15 cellular contexts compared by ENCODE assay signal in the genomic region with DNA sequence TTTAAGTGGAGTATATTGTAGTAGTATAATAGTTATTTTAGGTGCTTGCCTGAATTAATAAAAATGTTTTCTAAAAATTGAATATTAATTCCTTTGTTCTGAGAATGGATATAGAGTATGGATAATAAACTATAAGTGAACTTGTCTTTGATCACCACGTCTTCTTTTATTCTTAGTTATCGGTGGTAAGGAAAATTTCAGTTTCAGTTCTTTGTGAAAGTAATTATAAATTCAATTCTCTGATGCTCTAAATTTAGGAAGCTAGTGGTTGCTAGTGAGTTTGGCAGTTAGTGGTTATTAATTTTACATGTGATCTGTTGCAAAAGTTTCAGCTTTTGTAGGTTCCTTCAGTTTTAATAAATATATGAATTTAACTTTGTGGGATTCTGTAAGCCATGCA. TPM values are rescaled to one million over a fixed set of nuclear protein-coding genes. Genes with fewer than 3 reads are reported as not detected.
DNase-seq lines count a peak whose midpoint lies in the region; ATAC-seq and TF ChIP-seq lines count a peak whose summit lies in the region.
"Had no signal": no experiment of that assay in that cellular context is flagged by ENCODE, and none has a peak within 500 bp of the region (broad histone marks: within the 10 kb centered on the region; RNA-seq: fewer than 3 reads in every experiment).

No MANE protein-coding gene starts in this region.

- no peak for TF ChIP-seq CTCF in GM12865 (IDR thresholded peaks at IDR 0.05; ENCODE audit: insufficient read depth, low read depth, low read length, missing control alignments)
- TF ChIP-seq CTCF in OCI-LY7 (conservative IDR thresholded peaks at IDR 0.05; ENCODE audit: low read length): no peak

- no TSS peak for BruUV-seq in OCI-LY7 (replicated peaks; lab: Mats Ljungman, UMichigan)

- H3K4me3 Mint-ChIP-seq in activated T-helper 2 cell treated with anti-CD3 and anti-CD28 coated beads, Interferon-gamma antibody, Interleukin-2, Interleukin-4, amounts not matched to agents 10 μg/mL and 5 μg/mL and 100 μg/mL, durations not matched to agents 14 hours and 24 hours and 36 hours (ENCODE audit: low read depth): no peak overlapping the region
- no peak overlapping the region for H3K4me3 Mint-ChIP-seq in activated CD4-positive, alpha-beta memory T cell treated with anti-CD3 and anti-CD28 coated beads for 36 hours
- H3K4me3 Mint-ChIP-seq: CD8-positive, alpha-beta T cell had no signal

- no peaks in the 10 kb centered on the region for H3K27me3 Mint-ChIP-seq in activated T-helper 2 cell treated with anti-CD3 and anti-CD28 coated beads, Interferon-gamma antibody, Interleukin-2, Interleukin-4, amounts not matched to agents 10 μg/mL and 5 μg/mL and 100 μg/mL, durations not matched to agents 14 hours and 24 hours and 36 hours (ENCODE audit: low read depth)
- H3K27me3 Mint-ChIP-seq in activated CD4-positive, alpha-beta memory T cell treated with anti-CD3 and anti-CD28 coated beads for 36 hours: no peaks in the 10 kb centered on the region

- H3K9me2 ChIP-seq in OCI-LY7 (ENCODE audit: insufficient read depth, low read length): no peaks in the 10 kb centered on the region

- H3K9me3 ChIP-seq in OCI-LY7 (ENCODE audit: low read length): peaks cover 4% of the 10 kb centered on the region; the same call in 1 of the 2 replicates

- peaks cover 55% of the 10 kb centered on the region for H3K4me1 ChIP-seq in OCI-LY7 (ENCODE audit: insufficient read depth, low read length, poor library complexity, severe bottlenecking)

- peak; percentile 12 for DNase-seq in GM12865 (ENCODE audit: low read depth)
- DNase-seq in OCI-LY7 (ENCODE audit: low spot score): peak; percentile 42
- DNase-seq in NCI-H1092 (lab: John Stamatoyannopoulos, UW): no peak
- no peak for DNase-seq in activated T-helper 2 cell treated with anti-CD3 and anti-CD28 coated beads, Interferon-gamma antibody, Interleukin-2, Interleukin-4, amounts not matched to agents 10 μg/mL and 5 μg/mL and 100 μg/mL, durations not matched to agents 14 hours and 24 hours and 36 hours (ENCODE audit: low spot score)
- DNase-seq in activated CD4-positive, alpha-beta memory T cell treated with anti-CD3 and anti-CD28 coated beads for 36 hours: no peak
- DNase-seq: anterior cingulate cortex; CD8-positive, alpha-beta T cell; KBM-7; NCI-H2171 treated with DMSO at 0.1 percent for 48 hours; stimulated activated CD4-positive, alpha-beta T cell treated with anti-CD3 and anti-CD28 coated beads, Interleukin-2, amount 100 ng/mL, for 24 hours; stimulated activated naive CD4-positive, alpha-beta T cell treated with Interleukin-2 at 50 U/mL for 16 hours; T-helper 9 cell had no signal

- peak overlapping the region; percentile 77 for H3K4me2 ChIP-seq in OCI-LY7 (ENCODE audit: low read length)

- H3K9me3 Mint-ChIP-seq in activated T-helper 2 cell treated with anti-CD3 and anti-CD28 coated beads, Interferon-gamma antibody, Interleukin-2, Interleukin-4, amounts not matched to agents 10 μg/mL and 5 μg/mL and 100 μg/mL, durations not matched to agents 14 hours and 24 hours and 36 hours: no peaks in the 10 kb centered on the region
- no peaks in the 10 kb centered on the region for H3K9me3 Mint-ChIP-seq in activated CD4-positive, alpha-beta memory T cell treated with anti-CD3 and anti-CD28 coated beads for 36 hours
- H3K9me3 Mint-ChIP-seq: CD8-positive, alpha-beta T cell had no signal

- H3K27ac ChIP-seq in OCI-LY7 (ENCODE audit: low read depth, low read length, poor library complexity, severe bottlenecking): peak overlapping the region; percentile 84

- H4K20me1 ChIP-seq in OCI-LY7 (ENCODE audit: insufficient read depth, low read length): no peaks in the 10 kb centered on the region

- H3K4me3 ChIP-seq in GM12865 (ENCODE audit: low read depth, low read length): no peak overlapping the region
- H3K4me3 ChIP-seq in OCI-LY7 (ENCODE audit: low read depth, low read length, poor library complexity, severe bottlenecking): peak overlapping the region; percentile 47

- POLR2A ChIA-PET in OCI-LY7 (lab: Charles Lee): interaction anchor here (0.6 to 4.1 kb wide), 15 partner anchors 10 to 187 kb away, joined by 3 to 33 read pairs (median 5); partner anchors contain the start of gene MRPL1
- POLR2A ChIA-PET in activated CD4-positive, alpha-beta memory T cell treated with anti-CD3 and anti-CD28 coated beads for 36 hours (lab: Charles Lee): interaction anchor here (0.9 kb wide), 1 partner anchor 32 kb away, joined by 3 read pairs; no protein-coding TSS in a partner anchor

- peaks cover 18% of the 10 kb centered on the region for H3K4me1 Mint-ChIP-seq in activated T-helper 2 cell treated with anti-CD3 and anti-CD28 coated beads, Interferon-gamma antibody, Interleukin-2, Interleukin-4, amounts not matched to agents 10 μg/mL and 5 μg/mL and 100 μg/mL, durations not matched to agents 14 hours and 24 hours and 36 hours (ENCODE audit: low read depth)
- H3K4me1 Mint-ChIP-seq in activated CD4-positive, alpha-beta memory T cell treated with anti-CD3 and anti-CD28 coated beads for 36 hours (ENCODE audit: low read depth): peaks cover 30% of the 10 kb centered on the region

- peaks cover 42% of the 10 kb centered on the region; the same call in 1 of the 2 replicates for H3K79me2 ChIP-seq in OCI-LY7 (ENCODE audit: insufficient read depth, low read depth, low read length)

- intact Hi-C loops in OCI-LY7 (cut with micrococcal nuclease; ENCODE audit: unreplicated experiment): loop anchor here (2.0 kb wide), 2 partner anchors 31 to 73 kb away; partner anchors contain the start of gene MRPL1
- intact Hi-C loops in activated T-helper 2 cell treated with anti-CD3 and anti-CD28 coated beads, Interferon-gamma antibody, Interleukin-2, Interleukin-4, amounts not matched to agents 10 μg/mL and 5 μg/mL and 100 μg/mL, durations not matched to agents 14 hours and 24 hours and 36 hours (cut with micrococcal nuclease): no loop called here
- intact Hi-C loops in activated CD4-positive, alpha-beta memory T cell treated with anti-CD3 and anti-CD28 coated beads for 36 hours (cut with micrococcal nuclease): no loop called here

- CTCF ChIA-PET in OCI-LY7 (lab: Charles Lee; ENCODE audit: unreplicated experiment): no interaction called here
- CTCF ChIA-PET in activated CD4-positive, alpha-beta memory T cell treated with anti-CD3 and anti-CD28 coated beads for 36 hours (lab: Charles Lee): no interaction called here

- peaks cover 69% of the 10 kb centered on the region for H3K36me3 ChIP-seq in OCI-LY7 (ENCODE audit: insufficient read depth, low read length)

- peak overlapping the region; percentile 47; the same call in 1 of the 2 replicates for H2AFZ ChIP-seq in OCI-LY7 (ENCODE audit: low read length)

- H3K27ac Mint-ChIP-seq in activated T-helper 2 cell treated with anti-CD3 and anti-CD28 coated beads, Interferon-gamma antibody, Interleukin-2, Interleukin-4, amounts not matched to agents 10 μg/mL and 5 μg/mL and 100 μg/mL, durations not matched to agents 14 hours and 24 hours and 36 hours: no peak overlapping the region
- no peak overlapping the region for H3K27ac Mint-ChIP-seq in activated CD4-positive, alpha-beta memory T cell treated with anti-CD3 and anti-CD28 coated beads for 36 hours
- H3K27ac Mint-ChIP-seq: CD8-positive, alpha-beta T cell had no signal

- ATAC-seq in GM19395 (IDR thresholded peaks at IDR 0.05; ENCODE audit: unreplicated experiment) (peak; percentile 80), HG03066 (IDR thresholded peaks at IDR 0.05; ENCODE audit: low read depth, unreplicated experiment) (peak; percentile 63), GM19324 (IDR thresholded peaks at IDR 0.05; ENCODE audit: low FRiP score, unreplicated experiment) (no peak)
- ATAC-seq: CD8-positive, alpha-beta T cell had no signal

- H3K36me3 Mint-ChIP-seq in activated T-helper 2 cell treated with anti-CD3 and anti-CD28 coated beads, Interferon-gamma antibody, Interleukin-2, Interleukin-4, amounts not matched to agents 10 μg/mL and 5 μg/mL and 100 μg/mL, durations not matched to agents 14 hours and 24 hours and 36 hours (ENCODE audit: low read depth): peaks cover 70% of the 10 kb centered on the region
- H3K36me3 Mint-ChIP-seq in activated CD4-positive, alpha-beta memory T cell treated with anti-CD3 and anti-CD28 coated beads for 36 hours: peaks cover 55% of the 10 kb centered on the region

RNA-seq across cellular contexts. Expression of gene MRPL1, which starts 30.8 kb away (rescaled TPM):
- 16.6 and 22.6 TPM in 2 replicates for total RNA-seq in OCI-LY7 (2014; rRNA removed; shearing (Covaris generic))
- 30.0 and 37.4 TPM in 2 replicates for total RNA-seq in OCI-LY7 (2022)
- total RNA-seq in activated T-helper 2 cell treated with anti-CD3 and anti-CD28 coated beads, Interferon-gamma antibody, Interleukin-2, Interleukin-4, amounts not matched to agents 10 μg/mL and 5 μg/mL and 100 μg/mL, durations not matched to agents 14 hours and 24 hours and 36 hours: 50.6 and 60.3 TPM in 2 replicates
- total RNA-seq in activated CD4-positive, alpha-beta memory T cell treated with anti-CD3 and anti-CD28 coated beads for 36 hours: 10 to 100 TPM; 46.2 to 51.1 TPM

Comparison
In these comparisons a context has a peak if more than half of its experiments do, and no peak if none do; other contexts are left out.
1. DNase-seq: peak in GM12865 (single experiment) and OCI-LY7 (single experiment); none in NCI-H1092 (single experiment), activated T-helper 2 cell treated with anti-CD3 and anti-CD28 coated beads, Interferon-gamma antibody, Interleukin-2, Interleukin-4, amounts not matched to agents 10 μg/mL and 5 μg/mL and 100 μg/mL, durations not matched to agents 14 hours and 24 hours and 36 hours (single experiment) and activated CD4-positive, alpha-beta memory T cell treated with anti-CD3 and anti-CD28 coated beads for 36 hours (single experiment).